8 cellular contexts compared by ENCODE assay signal in the genomic region with DNA sequence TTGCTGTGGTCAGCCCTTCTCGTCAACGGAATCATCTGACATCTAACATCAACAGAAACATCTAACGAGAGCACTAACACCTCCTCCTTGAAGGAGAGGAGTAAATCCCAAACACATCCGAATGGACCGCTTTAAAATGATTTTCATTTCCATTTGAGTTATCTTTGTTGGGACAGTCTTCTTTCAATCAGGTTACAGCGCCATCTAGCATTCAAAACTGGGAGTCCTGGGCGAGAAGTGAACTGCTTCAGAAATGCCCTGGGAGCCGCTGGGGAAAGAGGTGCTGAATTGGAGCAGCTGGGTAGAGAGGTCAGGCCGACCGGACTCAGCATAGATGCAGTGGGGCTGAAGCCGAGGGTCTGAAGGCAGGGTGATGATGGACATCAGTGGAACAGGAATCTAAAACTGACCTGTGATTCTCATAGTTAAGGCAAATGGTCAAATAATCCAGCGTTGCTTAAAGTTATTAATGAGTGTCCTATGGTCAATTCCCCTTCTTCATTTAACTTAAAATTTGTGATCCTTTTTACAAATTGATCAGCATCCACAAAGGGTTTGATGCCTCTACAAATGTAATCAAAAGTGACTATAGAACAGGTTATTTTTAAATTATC.
DNase-seq lines count a peak whose midpoint lies in the region.

No MANE protein-coding gene starts in this region.

- H3K9me3 Mint-ChIP-seq in activated T-cell treated with anti-CD3 and anti-CD28 coated beads, Interleukin-2, amount 50 U/mL, for 24 hours, result no peaks in the 10 kb centered on the region

- peaks cover 4% of the 10 kb centered on the region for H3K27me3 Mint-ChIP-seq in activated T-cell treated with anti-CD3 and anti-CD28 coated beads, Interleukin-2, amount 50 U/mL, for 24 hours

- H3K4me3 Mint-ChIP-seq in activated T-cell treated with anti-CD3 and anti-CD28 coated beads, Interleukin-2, amount 50 U/mL, for 24 hours, result no peak overlapping the region

- no peak overlapping the region for H3K4me3 ChIP-seq in subcutaneous abdominal adipose tissue (ENCODE audit: low read depth in 1 of 5, low read length in 5 of 5)

- no peak overlapping the region for H3K9ac ChIP-seq in subcutaneous abdominal adipose tissue (ENCODE audit: low read length in 5 of 5)

- peak; percentile 2 for DNase-seq in stimulated activated CD4-positive, alpha-beta T cell treated with anti-CD3 and anti-CD28 coated beads, Interleukin-4, amount 100 ng/mL, for 48 hours (ENCODE audit: low read depth in 2 of 2)
- no peak for DNase-seq in stimulated activated CD4-positive, alpha-beta T cell treated with anti-CD3 and anti-CD28 coated beads, Interleukin-12 subunit alpha, Interleukin-12 subunit beta, amount 100 ng/mL, for 4 hours
- DNase-seq in OCI-M1 (lab: John Stamatoyannopoulos, UW) (peak; percentile 67), head of caudate nucleus (peak in 41 of 42 donors; percentile 23 to 83 (median 63)), NOMO-1 treated with DMSO at 0.1 percent for 48 hours (lab: John Stamatoyannopoulos, UW; ENCODE audit: unreplicated experiment) (no peak), KG1 (lab: John Stamatoyannopoulos, UW) (no peak)
- DNase-seq in activated T-cell treated with anti-CD3 and anti-CD28 coated beads, Interleukin-2, amount 50 U/mL, for 24 hours, result no peak

- H3K9me3 ChIP-seq in subcutaneous abdominal adipose tissue (ENCODE audit: control insufficient read depth in 5 of 5, low read length in 5 of 5), result no peaks in the 10 kb centered on the region

- H3K4me1 Mint-ChIP-seq in activated T-cell treated with anti-CD3 and anti-CD28 coated beads, Interleukin-2, amount 50 U/mL, for 24 hours (ENCODE audit: low read depth), result no peaks in the 10 kb centered on the region

- no peaks in the 10 kb centered on the region for H3K36me3 ChIP-seq in subcutaneous abdominal adipose tissue (ENCODE audit: control insufficient read depth in 5 of 5, insufficient read depth in 5 of 5, low read length in 5 of 5)

- H3K27ac ChIP-seq in subcutaneous abdominal adipose tissue (ENCODE audit: low read depth, low read length), result peak overlapping the region; percentile 74

- H3K27ac Mint-ChIP-seq in activated T-cell treated with anti-CD3 and anti-CD28 coated beads, Interleukin-2, amount 50 U/mL, for 24 hours, result no peak overlapping the region

- intact Hi-C loops in head of caudate nucleus (cut with DNase I), result loop anchor here (5.0 to 10.0 kb wide), 2 partner anchors 122 to 210 kb away; a partner anchor contains a TSS

- no peaks in the 10 kb centered on the region for H3K36me3 Mint-ChIP-seq in activated T-cell treated with anti-CD3 and anti-CD28 coated beads, Interleukin-2, amount 50 U/mL, for 24 hours (ENCODE audit: low read depth)

- peaks cover 0 to 43% (median 32%) of the 10 kb centered on the region in 5 donors for H3K4me1 ChIP-seq in subcutaneous abdominal adipose tissue (ENCODE audit: control insufficient read depth in 5 of 5, insufficient read depth in 5 of 5, low read length in 5 of 5)

- H3K27me3 ChIP-seq in subcutaneous abdominal adipose tissue (ENCODE audit: control insufficient read depth in 5 of 5, insufficient read depth in 4 of 5, low read length in 5 of 5), result peaks cover 0 to 4% (median 0%) of the 10 kb centered on the region in 5 donors

Comparison
In these comparisons a context has a peak if more than half of its experiments do, and no peak if none do; other contexts are left out.
1. DNase-seq: peak in stimulated activated CD4-positive, alpha-beta T cell treated with anti-CD3 and anti-CD28 coated beads, Interleukin-4, amount 100 ng/mL, for 48 hours (2 of 2), OCI-M1 (single experiment) and head of caudate nucleus (41 of 42); none in stimulated activated CD4-positive, alpha-beta T cell treated with anti-CD3 and anti-CD28 coated beads, Interleukin-12 subunit alpha, Interleukin-12 subunit beta, amount 100 ng/mL, for 4 hours (single experiment), NOMO-1 treated with DMSO at 0.1 percent for 48 hours (single experiment), KG1 (single experiment) and activated T-cell treated with anti-CD3 and anti-CD28 coated beads, Interleukin-2, amount 50 U/mL, for 24 hours (single experiment).